In genomic region chr1:30466026-30466425, GRCh38 we compare ENCODE assay signal across 34 cellular contexts.
"Had no signal": no experiment of that assay in that cellular context is flagged by ENCODE, and none has a peak within 500 bp of the region (broad histone marks: within the 10 kb centered on the region; RNA-seq: fewer than 3 reads in every experiment).

No MANE protein-coding gene starts in this region.

- DNase-seq: activated CD4-positive, alpha-beta T cell treated with anti-CD3 and anti-CD28 coated beads for 1 hour; activated CD4-positive, alpha-beta T cell treated with anti-CD3 and anti-CD28 coated beads for 48 hours; activated CD4-positive, CD25-positive, alpha-beta regulatory T cell; activated CD8-positive, alpha-beta T cell treated with anti-CD3 and anti-CD28 coated beads for 36 hours; activated naive CD4-positive, alpha-beta T cell; activated naive CD4-positive, alpha-beta T cell treated with anti-CD3 and anti-CD28 coated beads, Interleukin-2, amount 50 U/mL, for 16 hours; activated naive CD8-positive, alpha-beta T cell treated with anti-CD3 and anti-CD28 coated beads for 36 hours; activated T-cell treated with anti-CD3 and anti-CD28 coated beads, Interleukin-2, amount 50 U/mL, for 24 hours; adrenal gland; body of pancreas; caudate nucleus; Kasumi-1; KG1; MG63; MV-4-11; NCI-H1092; NCI-H1436 treated with DMSO at 0.1 percent for 48 hours; NCI-H1694 treated with DMSO at 0.1 percent for 48 hours; NCI-H2029; NCI-H345; NCI-H510A; NCI-H526; NCI-H748 treated with DMSO at 0.1 percent for 48 hours; NK-92 treated with Interleukin-12 subunit alpha and Interleukin-12 subunit beta, amount 100 ng/mL, for 24 hours; PC-3; RPMI8226; SW 1271; T-helper 1 cell; T1000; WERI-Rb-1 had no signal

- H3K27me3 ChIP-seq: adrenal gland, body of pancreas, breast epithelium, MG63, Peyer's patch had no signal

- FAIRE-seq: astrocyte had no signal

- ATAC-seq: activated CD8-positive, alpha-beta T cell treated with anti-CD3 and anti-CD28 coated beads for 36 hours; body of pancreas; PC-3; Right ventricle myocardium inferior had no signal

- H3K27ac ChIP-seq: adrenal gland, body of pancreas, breast epithelium, Peyer's patch, WERI-Rb-1 had no signal

- H3K4me3 ChIP-seq: adrenal gland, body of pancreas, breast epithelium, MG63, Peyer's patch had no signal

- H3K36me3 ChIP-seq: adrenal gland, breast epithelium, MG63, Peyer's patch, WERI-Rb-1 had no signal

- H3K9me3 ChIP-seq: adrenal gland, body of pancreas, breast epithelium, MG63, Peyer's patch had no signal

- H3K4me1 ChIP-seq: adrenal gland, body of pancreas, breast epithelium, Peyer's patch had no signal
